ENCODE assay signal across 1 cellular context in the genomic region with DNA sequence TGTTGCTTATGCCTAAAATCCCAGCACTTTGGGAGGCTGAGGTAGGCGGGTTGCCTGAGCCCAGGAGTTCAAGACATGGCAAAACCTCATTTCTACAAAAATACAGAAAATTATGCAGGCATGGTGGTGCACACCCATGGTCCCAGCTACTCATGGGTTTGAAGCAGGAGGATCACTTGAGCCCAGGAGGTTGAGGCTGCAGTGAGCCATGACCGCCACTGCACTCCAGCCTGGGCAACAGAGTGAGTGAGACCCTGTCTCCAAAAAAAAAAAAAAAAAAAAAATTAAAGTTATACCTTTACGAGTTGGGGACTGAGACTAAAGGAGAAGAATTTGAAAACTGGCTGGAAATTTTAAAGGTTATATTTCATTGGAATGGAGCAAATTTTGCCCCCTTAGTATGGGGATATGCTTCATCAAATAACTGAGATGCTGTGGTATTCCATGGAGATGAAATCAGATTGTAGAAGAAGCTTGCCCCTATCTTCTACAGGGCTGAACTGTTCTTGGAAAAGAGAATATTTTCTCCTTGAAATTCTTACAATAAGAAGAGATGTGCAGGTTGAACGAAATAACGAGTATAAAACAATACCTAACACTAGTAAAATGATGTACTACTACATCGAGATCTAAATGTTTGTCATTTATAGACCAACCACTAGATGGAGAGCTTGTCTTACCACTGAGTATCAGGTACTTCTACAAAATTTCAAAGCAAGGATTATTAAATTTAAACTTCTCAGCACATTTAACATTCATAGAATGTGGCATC.
TF ChIP-seq lines count a peak whose summit lies in the region.

No MANE protein-coding gene starts in this region.

TF ChIP-seq in H1, 55 proteins besides CTCF, POLR2A, EP300 and RAD21 (continued from another document):
- TF ChIP-seq SIN3A (conservative IDR thresholded peaks at IDR 0.05 in 1 of 2, IDR thresholded peaks at IDR 0.05 in 1 of 2; ENCODE audit: low read depth in 1 of 2, low read length in 2 of 2) = no peak
- no peak for TF ChIP-seq EZH2 (IDR thresholded peaks at IDR 0.05; ENCODE audit: low read depth, low read length, severe bottlenecking)
- TF ChIP-seq, protein P1, sequence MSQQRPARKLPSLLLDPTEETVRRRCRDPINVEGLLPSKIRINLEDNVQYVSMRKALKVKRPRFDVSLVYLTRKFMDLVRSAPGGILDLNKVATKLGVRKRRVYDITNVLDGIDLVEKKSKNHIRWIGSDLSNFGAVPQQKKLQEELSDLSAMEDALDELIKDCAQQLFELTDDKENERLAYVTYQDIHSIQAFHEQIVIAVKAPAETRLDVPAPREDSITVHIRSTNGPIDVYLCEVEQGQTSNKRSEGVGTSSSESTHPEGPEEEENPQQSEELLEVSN (IDR thresholded peaks at IDR 0.05) = no peak
- no peak for TF ChIP-seq EGR1 (IDR thresholded peaks at IDR 0.05; ENCODE audit: borderline replicate concordance, low read depth, low read length)
- TF ChIP-seq CREB1 (IDR thresholded peaks at IDR 0.05) = no peak
